1 cellular context compared by ENCODE assay signal in the genomic region with DNA sequence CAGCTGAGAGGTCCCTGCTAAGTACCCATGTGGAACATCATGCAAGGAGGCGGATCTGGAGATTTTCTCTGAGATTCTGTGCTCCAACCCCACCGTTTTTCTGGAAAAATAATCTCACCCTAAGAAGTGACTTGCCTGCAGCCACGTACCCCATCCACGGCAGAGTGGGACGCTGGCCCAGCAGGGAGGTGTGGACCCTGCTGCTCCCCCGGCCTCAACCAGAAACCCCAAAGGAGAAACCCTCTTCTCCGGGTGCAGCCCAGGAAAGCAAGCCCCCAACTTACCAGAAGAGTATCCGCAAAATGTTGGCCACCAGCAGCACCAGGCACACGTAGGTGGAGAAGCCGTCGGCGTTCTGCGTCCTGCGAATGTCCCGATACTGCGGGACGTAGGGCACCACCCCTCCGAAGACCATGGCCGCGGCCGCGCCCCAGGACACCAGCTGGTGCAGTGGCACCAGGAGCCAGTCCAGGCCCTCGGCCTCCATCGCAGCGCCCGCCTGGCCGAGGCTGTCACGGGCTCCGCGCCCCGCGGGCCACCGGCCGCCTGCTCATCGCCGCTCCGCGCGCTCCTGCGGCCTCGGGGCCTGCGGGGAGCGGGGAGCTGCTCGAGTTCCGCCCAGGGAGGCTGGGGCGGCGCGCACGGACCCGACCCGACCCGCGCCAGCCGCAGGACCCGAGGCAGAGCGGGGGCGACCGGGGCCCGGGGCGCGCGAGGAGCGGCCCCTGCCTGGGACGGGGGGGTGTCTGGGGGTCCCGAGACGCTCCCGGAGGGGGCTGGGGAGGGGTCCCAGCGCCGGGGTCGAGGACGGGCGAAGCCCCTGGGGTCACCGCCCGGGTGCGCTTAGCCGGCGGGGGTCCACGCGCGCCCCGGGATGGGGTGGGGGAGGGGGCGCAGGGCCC.
TF ChIP-seq lines count a peak whose summit lies in the region.

No MANE protein-coding gene starts in this region.

TF ChIP-seq in A549, 52 proteins besides CTCF, POLR2A, EP300 and RAD21 (continued from another document):
- no peak for TF ChIP-seq NPAS2 (CRISPR knock-in tag; IDR thresholded peaks at IDR 0.05; ENCODE audit: borderline replicate concordance)
